ENCODE assay signal across 2 cellular contexts in genomic region chr4:4672397-4672796, GRCh38.
TF ChIP-seq lines count a peak whose summit lies in the region.

No MANE protein-coding gene starts in this region.

TF ChIP-seq in A549, 52 proteins besides CTCF, POLR2A, EP300 and RAD21 (continued from another document):
- TF ChIP-seq MAX (IDR thresholded peaks at IDR 0.05) (no peak), HEYL (CRISPR knock-in tag; IDR thresholded peaks at IDR 0.05) (no peak), MYC (IDR thresholded peaks at IDR 0.05; ENCODE audit: borderline replicate concordance, low read length) (no peak), KDM1A (IDR thresholded peaks at IDR 0.05; ENCODE audit: low read depth) (no peak), HDAC2 (IDR thresholded peaks at IDR 0.05) (no peak), NPAS2 (CRISPR knock-in tag; IDR thresholded peaks at IDR 0.05; ENCODE audit: borderline replicate concordance) (no peak), CHD4 (IDR thresholded peaks at IDR 0.05; ENCODE audit: borderline replicate concordance) (no peak), CBX2 (IDR thresholded peaks at IDR 0.05; ENCODE audit: borderline replicate concordance, low read depth) (no peak), MAFK (IDR thresholded peaks at IDR 0.05; ENCODE audit: partially characterized antibody) (no peak), ZFP36 (IDR thresholded peaks at IDR 0.05; ENCODE audit: borderline replicate concordance, partially characterized antibody) (no peak), E2F6 (IDR thresholded peaks at IDR 0.05; ENCODE audit: borderline replicate concordance, low read depth) (no peak)

TF ChIP-seq in HCT116, 20 proteins besides CTCF, POLR2A, EP300 and RAD21 (continued from another document):
- TF ChIP-seq ZBTB33 (IDR thresholded peaks at IDR 0.05; ENCODE audit: extremely low read depth, insufficient replicate concordance, low read length): no peak
- no peak for TF ChIP-seq EGR1 (IDR thresholded peaks at IDR 0.05; ENCODE audit: low read depth)
